8 cellular contexts compared by ENCODE assay signal in genomic region chr1:30718091-30718635, GRCh38. TPM values are rescaled to one million over a fixed set of nuclear protein-coding genes. Genes with fewer than 3 reads are reported as not detected.
DNase-seq lines count a peak whose midpoint lies in the region; ATAC-seq, FAIRE-seq and TF ChIP-seq lines count a peak whose summit lies in the region.

No MANE protein-coding gene starts in this region.

- no peak overlapping the region for H3K56ac ChIP-seq in IMR-90 (ENCODE audit: extremely low read depth, insufficient read depth, low read length)

- H4K91ac ChIP-seq in IMR-90 (ENCODE audit: insufficient read depth, low read depth, low read length), result no peak overlapping the region

- peak overlapping the region; percentile 8 for H3K4me2 ChIP-seq in IMR-90 (ENCODE audit: low read depth, low read length)
- H3K4me2 ChIP-seq in OCI-LY7 (ENCODE audit: low read length), result peak overlapping the region; percentile 45

- CTCF ChIA-PET in IMR-90 (lab: Yijun Ruan, JAX) (interaction anchor here (0.7 to 2.8 kb wide), 10 partner anchors 9 to 202 kb away, joined by 3 to 44 read pairs (median 4); no protein-coding TSS in a partner anchor), OCI-LY7 (lab: Charles Lee; ENCODE audit: unreplicated experiment) (interaction anchor here (1.0 to 4.0 kb wide), 5 partner anchors 12 to 61 kb away, joined by 3 to 61 read pairs (median 4); no protein-coding TSS in a partner anchor)

- 0% methylated on average over 17 of the region's 50 CpGs; no CpG with 5 or more reads in 1 of the 2 experiments for WGBS in IMR-90 (ENCODE audit: extremely low coverage in 2 of 2, insufficient read length in 1 of 2), 2 experiments

- FAIRE-seq in D721Med (lab: Jason Lieb, UNC), result no peak

- H2BK5ac ChIP-seq in IMR-90 (ENCODE audit: low read depth, low read length, poor library complexity, severe bottlenecking), result no peak overlapping the region

- intact Hi-C loops in IMR-90 (cut with micrococcal nuclease) (no loop called here), OCI-LY7 (cut with micrococcal nuclease; ENCODE audit: unreplicated experiment) (no loop called here)

- no peak for TF ChIP-seq RAD21 in IMR-90 (IDR thresholded peaks at IDR 0.05; ENCODE audit: low read length)

- H2AK5ac ChIP-seq in IMR-90 (ENCODE audit: low read depth, low read length), result no peak overlapping the region

- ATAC-seq in GM21576 (IDR thresholded peaks at IDR 0.05; ENCODE audit: unreplicated experiment), result peak; percentile 79
- ATAC-seq in IMR-90 (ENCODE audit: low read depth), result peak; percentile 90

- H3K27ac ChIP-seq in IMR-90 (ENCODE audit: insufficient read depth, low read length) (no peak overlapping the region), OCI-LY7 (ENCODE audit: low read depth, low read length, poor library complexity, severe bottlenecking) (no peak overlapping the region), mucosa of rectum (ENCODE audit: low read depth in 2 of 2, low read length in 2 of 2) (peak overlapping the region; percentile 84 to 100)

- H3K27me3 ChIP-seq in IMR-90 (ENCODE audit: control insufficient read depth, insufficient read depth, low read length), result no peaks in the 10 kb centered on the region
- no peaks in the 10 kb centered on the region for H3K27me3 ChIP-seq in mucosa of rectum (ENCODE audit: control insufficient read depth in 2 of 2, insufficient read depth in 2 of 2, low read length in 2 of 2)

- H3K9me2 ChIP-seq in OCI-LY7 (ENCODE audit: insufficient read depth, low read length), result no peaks in the 10 kb centered on the region

- no peak overlapping the region for H2BK20ac ChIP-seq in IMR-90 (ENCODE audit: low read depth, low read length)

- in situ Hi-C loops in IMR-90 (cut with MboI; ENCODE audit: low sequenced_read_pairs), result loop anchor here (10.0 kb wide), 1 partner anchor 1483 kb away; the partner anchor contains the start of genes MECR and PTPRU

- H2AK9ac ChIP-seq in IMR-90 (replicated peaks; ENCODE audit: low read depth, low read length, poor library complexity), result no peak overlapping the region

- no peak overlapping the region for H2BK120ac ChIP-seq in IMR-90 (ENCODE audit: low read depth, low read length)

- H3K18ac ChIP-seq in IMR-90 (ENCODE audit: low read depth, low read length), result no peak overlapping the region

- no peak overlapping the region for H3K4ac ChIP-seq in IMR-90 (ENCODE audit: low read depth, low read length)

- H2AFZ ChIP-seq in IMR-90 (replicated peaks; ENCODE audit: low read length, poor library complexity) (peak overlapping the region; percentile 78), OCI-LY7 (ENCODE audit: low read length) (no peak overlapping the region)

- H3K9ac ChIP-seq in IMR-90 (ENCODE audit: low read depth, low read length) (no peak overlapping the region), mucosa of rectum (ENCODE audit: low read depth in 1 of 2, low read length in 2 of 2) (no peak overlapping the region)

- H4K5ac ChIP-seq in IMR-90 (ENCODE audit: low read depth, low read length), result no peak overlapping the region

- BruUV-seq in IMR-90 (replicated peaks; lab: Mats Ljungman, UMichigan) (no TSS peak), OCI-LY7 (replicated peaks; lab: Mats Ljungman, UMichigan) (no TSS peak)

- H4K20me1 ChIP-seq in IMR-90 (ENCODE audit: insufficient read depth, low read length) (peaks cover 6% of the 10 kb centered on the region), OCI-LY7 (ENCODE audit: insufficient read depth, low read length) (no peaks in the 10 kb centered on the region)

- TF ChIP-seq POLR2A in IMR-90 (IDR thresholded peaks at IDR 0.05; ENCODE audit: low read depth, low read length), result no peak

- no peaks in the 10 kb centered on the region for H3K79me2 ChIP-seq in OCI-LY7 (ENCODE audit: insufficient read depth, low read depth, low read length)

- H3K36me3 ChIP-seq in IMR-90 (ENCODE audit: control insufficient read depth, insufficient read depth, low read length) (no peaks in the 10 kb centered on the region), OCI-LY7 (ENCODE audit: insufficient read depth, low read length) (no peaks in the 10 kb centered on the region), mucosa of rectum (ENCODE audit: control insufficient read depth in 2 of 2, insufficient read depth in 2 of 2, low read length in 2 of 2) (no peaks in the 10 kb centered on the region)

- DNase-seq in D721Med (ENCODE audit: insufficient read length, low spot score), result peak; percentile 47
- DNase-seq in IMR-90, result peak; percentile 94
- DNase-seq in OCI-LY7 (ENCODE audit: low spot score), result peak; percentile 95
- peak; percentile 100 for DNase-seq in activated T-cell treated with anti-CD3 and anti-CD28 coated beads for 4 hours
- DNase-seq in epithelial cell of proximal tubule (ENCODE audit: low read depth), result peak; percentile 63
- peak; percentile 99 for DNase-seq in stimulated activated CD8-positive, alpha-beta memory T cell treated with anti-CD3 and anti-CD28 coated beads, Interleukin-4, amount 100 ng/mL, for 4 hours (ENCODE audit: low read depth in 2 of 2, low spot score in 1 of 2)

- H3K4me1 ChIP-seq in IMR-90 (ENCODE audit: control insufficient read depth, insufficient read depth, low read length), result peaks cover 4% of the 10 kb centered on the region; the same call in 1 of the 2 replicates
- H3K4me1 ChIP-seq in OCI-LY7 (ENCODE audit: insufficient read depth, low read length, poor library complexity, severe bottlenecking), result peaks cover 28% of the 10 kb centered on the region
- peaks cover 6 to 11% of the 10 kb centered on the region in 2 donors for H3K4me1 ChIP-seq in mucosa of rectum (ENCODE audit: control insufficient read depth in 2 of 2, insufficient read depth in 2 of 2, low read length in 2 of 2)

- H3K23ac ChIP-seq in IMR-90 (ENCODE audit: low read depth, low read length), result no peak overlapping the region

- H3K9me3 ChIP-seq in IMR-90 (ENCODE audit: control insufficient read depth, insufficient read depth, low read length) (no peaks in the 10 kb centered on the region; the same call in 1 of the 2 replicates), OCI-LY7 (ENCODE audit: low read length) (peaks cover 10% of the 10 kb centered on the region; the same call in 1 of the 2 replicates), mucosa of rectum (ENCODE audit: control insufficient read depth in 2 of 2, low read length in 2 of 2) (peaks cover 0 to 5% of the 10 kb centered on the region in 2 donors)

- dilution Hi-C loops in IMR-90 (cut with HindIII; ENCODE audit: low sequenced_read_pairs, unreplicated experiment), result no loop called here

- H2BK15ac ChIP-seq in IMR-90 (ENCODE audit: low read depth, low read length), result no peak overlapping the region

- POLR2A ChIA-PET in IMR-90 (lab: Charles Lee; ENCODE audit: unreplicated experiment) (interaction anchor here (0.6 to 0.7 kb wide), 3 partner anchors 137 to 1023 kb away, joined by 3 to 10 read pairs (median 3); no protein-coding TSS in a partner anchor), OCI-LY7 (lab: Charles Lee) (interaction anchor here (0.6 to 1.4 kb wide), 9 partner anchors 12 to 1032 kb away, joined by 3 to 9 read pairs (median 3); partner anchors contain the start of gene LAPTM5)

- H3K4me3 ChIP-seq in IMR-90 (ENCODE audit: insufficient read depth, low read depth, low read length), result peak overlapping the region; percentile 19
- H3K4me3 ChIP-seq in OCI-LY7 (ENCODE audit: low read depth, low read length, poor library complexity, severe bottlenecking), result peak overlapping the region; percentile 80
- peak overlapping the region; percentile 54 for H3K4me3 ChIP-seq in epithelial cell of proximal tubule (ENCODE audit: low read depth, low read length)
- H3K4me3 ChIP-seq in mucosa of rectum (ENCODE audit: low read length in 2 of 2), result peak overlapping the region; percentile 42 to 50

- H4K8ac ChIP-seq in IMR-90 (ENCODE audit: low read depth in 2 of 2, low read length in 2 of 2), result no peak overlapping the region; a peak in 1 of 4 replicates

- TF ChIP-seq CTCF in D721Med (IDR thresholded peaks at IDR 0.05; ENCODE audit: insufficient read depth, missing control alignments) (no peak), IMR-90 (conservative IDR thresholded peaks at IDR 0.05; ENCODE audit: low read depth, low read length) (no peak), OCI-LY7 (conservative IDR thresholded peaks at IDR 0.05; ENCODE audit: low read length) (no peak), epithelial cell of proximal tubule (conservative IDR thresholded peaks at IDR 0.05; ENCODE audit: low read depth, low read length) (no peak)

- no peaks in the 10 kb centered on the region for H3K9me1 ChIP-seq in IMR-90 (ENCODE audit: insufficient read depth, low read length)

- H3K14ac ChIP-seq in IMR-90 (replicated peaks; ENCODE audit: low read depth, low read length), result no peak overlapping the region

- peaks cover 0 to 6% of the 10 kb centered on the region in 2 experiments; a peak in 1 of 4 replicates for H3K79me1 ChIP-seq in IMR-90 (ENCODE audit: low read depth in 1 of 2, low read length in 2 of 2)

TF ChIP-seq in IMR-90, 13 proteins besides CTCF, POLR2A, EP300 and RAD21 (continues in another document):
- no peak for TF ChIP-seq MAFK (IDR thresholded peaks at IDR 0.05; ENCODE audit: low read depth, low read length)
- TF ChIP-seq SMC3 (IDR thresholded peaks at IDR 0.05; ENCODE audit: low read depth, low read length), result no peak
- no peak for TF ChIP-seq USF2 (IDR thresholded peaks at IDR 0.05; ENCODE audit: low read depth, low read length)
- no peak for TF ChIP-seq FOS (IDR thresholded peaks at IDR 0.05; ENCODE audit: low read depth, low read length)
- no peak for TF ChIP-seq RCOR1 (IDR thresholded peaks at IDR 0.05; ENCODE audit: insufficient replicate concordance, low read length)
- no peak for TF ChIP-seq RFX5 (IDR thresholded peaks at IDR 0.05; ENCODE audit: low read depth, low read length)

RNA-seq across cellular contexts. Expression of gene MATN1, which starts 5.2 kb away (rescaled TPM):
- total RNA-seq in IMR-90 (2012; rRNA removed) (0.56 TPM in 1 of 2 replicates, not detected in the other), OCI-LY7 (2022) (0.42 TPM in 1 of 2 replicates, not detected in the other), epithelial cell of proximal tubule (not detected in 2 replicates)
- 0.10 and 0.27 TPM in 2 replicates for polyA plus RNA-seq in IMR-90 (2012; rRNA removed)
- 0.03 TPM in 1 of 2 replicates, not detected in the other for polyA plus RNA-seq in IMR-90 (2012; cell fraction: cytosol; rRNA removed)
- polyA plus RNA-seq in IMR-90 (2012; cell fraction: nucleus; rRNA removed; ENCODE audit: low replicate concordance), result 1.1 and 1.3 TPM in 2 replicates
- total RNA-seq in OCI-LY7 (2014; rRNA removed; shearing (Covaris generic)), result 0.18 and 0.28 TPM in 2 replicates

RNA-seq across cellular contexts. Expression of gene LAPTM5, which starts 39.4 kb away (rescaled TPM):
- total RNA-seq in IMR-90 (2012; rRNA removed), result under 0.01 TPM in 1 of 2 replicates, not detected in the other
- 0.09 TPM in 2 replicates for polyA plus RNA-seq in IMR-90 (2012; rRNA removed)
- polyA plus RNA-seq in IMR-90 (2012; cell fraction: cytosol; rRNA removed), result 0.12 TPM in 1 of 2 replicates, not detected in the other
- 0.07 and 0.16 TPM in 2 replicates for polyA plus RNA-seq in IMR-90 (2012; cell fraction: nucleus; rRNA removed; ENCODE audit: low replicate concordance)
- 91.2 and 113 TPM in 2 replicates for total RNA-seq in OCI-LY7 (2014; rRNA removed; shearing (Covaris generic))
- total RNA-seq in OCI-LY7 (2022), result 137 and 163 TPM in 2 replicates
- total RNA-seq in epithelial cell of proximal tubule, result 2.2 and 2.4 TPM in 2 replicates

Comparison
In these comparisons a context has a peak if more than half of its experiments do, and no peak if none do; other contexts are left out.
1. DNase-seq: peak in every context shown above with its lines; median percentile 100 in activated T-cell treated with anti-CD3 and anti-CD28 coated beads for 4 hours; 99 in stimulated activated CD8-positive, alpha-beta memory T cell treated with anti-CD3 and anti-CD28 coated beads, Interleukin-4, amount 100 ng/mL, for 4 hours; 95 in OCI-LY7; 94 in IMR-90; 63 in epithelial cell of proximal tubule; 47 in D721Med.
2. H3K27ac ChIP-seq: peak in mucosa of rectum (2 of 2); none in IMR-90 (single experiment) and OCI-LY7 (single experiment).
3. H3K4me3 ChIP-seq: peak in every context shown above with its lines; median percentile 80 in OCI-LY7; 54 in epithelial cell of proximal tubule; 46 in mucosa of rectum; 19 in IMR-90.
4. RNA of gene LAPTM5, which starts 39.4 kb away (total RNA-seq): 91.2 to 163 TPM in OCI-LY7; 2.2 to 2.4 TPM in epithelial cell of proximal tubule and under 0.01 TPM in IMR-90; every median in the first group is over 10 times any median in the second.